In the genomic region with DNA sequence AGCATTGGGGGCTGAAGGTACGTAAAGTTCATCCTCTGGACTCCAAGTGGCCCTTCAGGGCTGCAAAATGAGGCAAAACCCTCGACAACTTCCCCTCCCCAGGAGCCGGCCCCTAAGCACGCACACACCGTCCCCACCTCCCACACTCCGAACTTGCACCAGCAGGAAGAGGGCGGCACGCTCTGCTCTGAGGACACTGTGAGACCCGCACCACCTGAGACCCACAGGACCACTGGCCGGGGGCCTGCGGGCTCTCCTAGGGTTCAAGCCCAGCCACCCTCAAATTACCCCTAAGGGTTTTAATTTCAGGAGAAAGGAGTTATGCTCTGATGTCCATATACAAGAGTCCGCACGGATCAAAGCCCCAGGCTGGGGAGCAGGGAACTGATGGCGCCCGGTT, we compare ENCODE assay signal across 22 cellular contexts.
"Had no signal": no experiment of that assay in that cellular context is flagged by ENCODE, and none has a peak within 500 bp of the region (broad histone marks: within the 10 kb centered on the region; RNA-seq: fewer than 3 reads in every experiment).

No MANE protein-coding gene starts in this region.

- H3K4me3 Mint-ChIP-seq: dendritic cell treated with granulocyte-macrophage colony-stimulating factor and Interleukin-4, amounts not matched to agents 40 ng/mL and 50 ng/mL, for 4 days; immature natural killer cell; mesothelial cell of epicardium had no signal

- DNase-seq: colonic mucosa; cortex of kidney; effector CD4-positive, alpha-beta T cell; effector memory CD4-positive, alpha-beta T cell; immature natural killer cell; islet precursor cell; kidney; kidney glomerular epithelial cell; left colon; lower lobe of right lung; mesenchymal stem cell; mucosa of descending colon had no signal

- H3K79me2 ChIP-seq: hepatocyte had no signal

- H3K4me1 ChIP-seq: colonic mucosa, gastroesophageal sphincter, lower lobe of right lung had no signal

- FAIRE-seq: endothelial cell of umbilical vein, frontal cortex, kidney had no signal

- H3K27me3 ChIP-seq: colonic mucosa, esophagus muscularis mucosa, foreskin keratinocyte, gastroesophageal sphincter, heart left ventricle, hepatocyte had no signal

- H3K4me1 Mint-ChIP-seq: immature natural killer cell, mesothelial cell of epicardium had no signal

- H3K9me3 Mint-ChIP-seq: dendritic cell treated with granulocyte-macrophage colony-stimulating factor and Interleukin-4, amounts not matched to agents 40 ng/mL and 50 ng/mL, for 4 days; immature natural killer cell; mesothelial cell of epicardium had no signal

- H2AFZ ChIP-seq: hepatocyte had no signal

- ATAC-seq: foreskin keratinocyte, gastroesophageal sphincter, left colon, left lobe of liver, lower lobe of right lung, mucosa of descending colon had no signal

- H3K27me3 Mint-ChIP-seq: dendritic cell treated with granulocyte-macrophage colony-stimulating factor and Interleukin-4, amounts not matched to agents 40 ng/mL and 50 ng/mL, for 4 days had no signal

- H3K27ac ChIP-seq: colonic mucosa, esophagus muscularis mucosa, foreskin keratinocyte, gastroesophageal sphincter, hepatocyte, lower lobe of right lung had no signal

- H3K4me3 ChIP-seq: colonic mucosa, esophagus muscularis mucosa, gastroesophageal sphincter, heart left ventricle, hepatocyte, lower lobe of right lung, mucosa of descending colon had no signal

- H3K9me3 ChIP-seq: colonic mucosa, esophagus muscularis mucosa, gastroesophageal sphincter, heart left ventricle, lower lobe of right lung, mucosa of descending colon had no signal

- H3K4me2 ChIP-seq: hepatocyte had no signal

- H3K27ac Mint-ChIP-seq: dendritic cell treated with granulocyte-macrophage colony-stimulating factor and Interleukin-4, amounts not matched to agents 40 ng/mL and 50 ng/mL, for 4 days; immature natural killer cell; mesothelial cell of epicardium had no signal
